Comparison of ENCODE assay signal across 11 cellular contexts in the genomic region with DNA sequence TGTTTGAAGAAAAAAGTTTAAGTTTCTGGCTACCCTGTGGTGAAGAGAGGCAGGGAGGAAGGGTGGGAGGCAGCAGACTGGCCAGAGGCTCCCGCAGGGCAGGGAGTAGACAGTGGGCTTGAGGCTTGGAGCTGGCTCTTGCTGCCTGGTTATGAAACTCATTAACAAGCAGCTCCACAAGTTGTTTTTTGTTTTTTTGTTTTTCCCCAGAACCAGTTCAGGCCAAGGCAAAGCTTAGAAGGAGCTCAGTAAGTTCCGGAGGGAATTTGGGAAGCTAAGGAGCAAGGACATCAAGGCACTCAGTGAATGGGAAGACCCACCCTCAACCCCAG. TPM values are rescaled to one million over a fixed set of nuclear protein-coding genes. Genes with fewer than 3 reads are reported as not detected.
DNase-seq lines count a peak whose midpoint lies in the region; ATAC-seq and TF ChIP-seq lines count a peak whose summit lies in the region.
"Had no signal": no experiment of that assay in that cellular context is flagged by ENCODE, and none has a peak within 500 bp of the region (broad histone marks: within the 10 kb centered on the region; RNA-seq: fewer than 3 reads in every experiment).

No MANE protein-coding gene starts in this region.

- H3K27ac Mint-ChIP-seq in WTC11 (no peak overlapping the region), neural crest cell (ENCODE audit: unreplicated experiment) (peak overlapping the region; percentile 92), type B pancreatic cell (peak overlapping the region; percentile 41)
- H3K27ac Mint-ChIP-seq: stimulated activated naive CD8-positive, alpha-beta T cell treated with anti-CD3 and anti-CD28 coated beads, Interleukin-15, amount 100 ng/mL, for 72 hours had no signal

- H3K9ac ChIP-seq in mesenchymal stem cell (ENCODE audit: low read length) = no peak overlapping the region

- H3K4ac ChIP-seq in mesenchymal stem cell (ENCODE audit: low read depth in 1 of 2, low read length in 2 of 2) = no peak overlapping the region

- H3K4me1 Mint-ChIP-seq in WTC11 (peaks cover 28% of the 10 kb centered on the region), neural crest cell (peaks cover 43% of the 10 kb centered on the region), type B pancreatic cell (ENCODE audit: unreplicated experiment) (peaks cover 24% of the 10 kb centered on the region)

- H3K9me3 ChIP-seq in heart left ventricle (no peaks in the 10 kb centered on the region), mesenchymal stem cell (ENCODE audit: control insufficient read depth, low read length) (no peaks in the 10 kb centered on the region)
- H3K9me3 ChIP-seq: BLaER1 treated with 17β-estradiol and CSF1 and Interleukin-3, amounts not matched to agents 10 nM and 100 nM had no signal

- H3K4me1 ChIP-seq in heart left ventricle (peaks cover 8 to 63% (median 41%) of the 10 kb centered on the region in 12 donors), mesenchymal stem cell (ENCODE audit: control insufficient read depth, insufficient read depth, low read depth, low read length) (peaks cover 31% of the 10 kb centered on the region)

- H3K18ac ChIP-seq in mesenchymal stem cell (ENCODE audit: low read depth in 1 of 2, low read length in 2 of 2) = no peak overlapping the region

- 48 to 66% (median 56%) methylated on average over 2 of the region's 2 CpGs for WGBS in heart left ventricle, 4 donors
- 59% methylated on average over 2 of the region's 2 CpGs for WGBS in mesenchymal stem cell

- POLR2A ChIA-PET in WTC11 (lab: Charles Lee) = interaction anchor here (1.0 kb wide), 1 partner anchor 9 kb away, joined by 3 read pairs; no protein-coding TSS in a partner anchor

- H3K27me3 Mint-ChIP-seq in WTC11 (ENCODE audit: low read depth) = peaks cover 83% of the 10 kb centered on the region
- H3K27me3 Mint-ChIP-seq in neural crest cell (ENCODE audit: low read depth) = peaks cover 69% of the 10 kb centered on the region
- peaks cover 48% of the 10 kb centered on the region for H3K27me3 Mint-ChIP-seq in type B pancreatic cell

- no peak overlapping the region for H3K4me2 ChIP-seq in mesenchymal stem cell (ENCODE audit: low read length, poor library complexity, severe bottlenecking)

- DNase-seq in WTC11 (ENCODE audit: low spot score) (no peak), heart left ventricle (no peak), neural crest cell (ENCODE audit: low read depth, low spot score) (no peak), type B pancreatic cell (ENCODE audit: extremely low spot score, unreplicated experiment) (no peak), mesenchymal stem cell (no peak), NAMALWA (ENCODE audit: low spot score) (no peak), iPS-NIHi11 (ENCODE audit: low spot score) (no peak)
- DNase-seq: activated effector memory CD4-positive, alpha-beta T cell treated with Interleukin-2 at 50 U/mL for 16 hours; stimulated activated naive CD8-positive, alpha-beta T cell treated with anti-CD3 and anti-CD28 coated beads, Interleukin-15, amount 100 ng/mL, for 72 hours had no signal

- H4K8ac ChIP-seq in mesenchymal stem cell (ENCODE audit: low read length) = no peak overlapping the region

- H2BK5ac ChIP-seq in mesenchymal stem cell (ENCODE audit: low read depth, low read length, poor library complexity, severe bottlenecking) = no peak overlapping the region

- intact Hi-C loops in heart left ventricle (cut with DNase I) = loop anchor here in 5 of 10 donors (5.0 to 10.0 kb wide), 5 partner anchors 132 to 242 kb away; no protein-coding TSS in a partner anchor

- CTCF ChIA-PET in WTC11 (lab: Charles Lee) = interaction anchor here (0.9 to 1.3 kb wide), 3 partner anchors 230 to 455 kb away, joined by 3 to 5 read pairs (median 3); no protein-coding TSS in a partner anchor

- ATAC-seq in WTC11 (no peak), heart left ventricle (peak; percentile 1 to 12 (median 8))
- ATAC-seq: naive thymus-derived CD8-positive, alpha-beta T cell; stimulated activated naive CD8-positive, alpha-beta T cell treated with anti-CD3 and anti-CD28 coated beads, Interleukin-15, amount 100 ng/mL, for 72 hours had no signal

- H3K27ac ChIP-seq in heart left ventricle (peak overlapping the region in 10 of 12 donors; percentile 31 to 90 (median 75)), mesenchymal stem cell (ENCODE audit: low read length, poor library complexity, severe bottlenecking) (no peak overlapping the region)
- H3K27ac ChIP-seq: BLaER1 treated with 17β-estradiol and CSF1 and Interleukin-3, amounts not matched to agents 10 nM and 100 nM had no signal

- TF ChIP-seq CTCF in WTC11 (IDR thresholded peaks at IDR 0.05) (no peak), heart left ventricle (IDR thresholded peaks at IDR 0.05) (no peak), neural crest cell (conservative IDR thresholded peaks at IDR 0.05) (no peak), type B pancreatic cell (conservative IDR thresholded peaks at IDR 0.05) (no peak)

- peak overlapping the region; percentile 41; the same call in 1 of the 2 replicates for H3K4me3 Mint-ChIP-seq in WTC11
- H3K4me3 Mint-ChIP-seq in neural crest cell = peak overlapping the region; percentile 90
- H3K4me3 Mint-ChIP-seq in type B pancreatic cell = peak overlapping the region; percentile 76
- H3K4me3 Mint-ChIP-seq: stimulated activated naive CD8-positive, alpha-beta T cell treated with anti-CD3 and anti-CD28 coated beads, Interleukin-15, amount 100 ng/mL, for 72 hours had no signal

- TF ChIP-seq POLR2A in heart left ventricle (IDR thresholded peaks at IDR 0.05) = no peak

- no peaks in the 10 kb centered on the region for H3K79me1 ChIP-seq in mesenchymal stem cell (replicated peaks; ENCODE audit: low read length, poor library complexity, severe bottlenecking)

- H2BK15ac ChIP-seq in mesenchymal stem cell (ENCODE audit: low read depth, poor library complexity, severe bottlenecking) = no peak overlapping the region

- no peak overlapping the region for H2AFZ ChIP-seq in mesenchymal stem cell (ENCODE audit: low read depth, low read length)

- H3K36me3 ChIP-seq in heart left ventricle = peaks cover 0 to 46% (median 36%) of the 10 kb centered on the region in 9 donors
- H3K36me3 ChIP-seq in mesenchymal stem cell (ENCODE audit: control insufficient read depth in 1 of 2, insufficient read depth in 2 of 2, low read depth in 1 of 2, low read length in 2 of 2) = peaks cover 0 to 8% of the 10 kb centered on the region in 2 experiments

- no peak overlapping the region for H3K23ac ChIP-seq in mesenchymal stem cell (ENCODE audit: low read length in 2 of 2)

- H3K9me3 Mint-ChIP-seq in WTC11 (no peaks in the 10 kb centered on the region), neural crest cell (no peaks in the 10 kb centered on the region), type B pancreatic cell (no peaks in the 10 kb centered on the region)
- H3K9me3 Mint-ChIP-seq: naive thymus-derived CD8-positive, alpha-beta T cell; stimulated activated naive CD8-positive, alpha-beta T cell treated with anti-CD3 and anti-CD28 coated beads, Interleukin-15, amount 100 ng/mL, for 72 hours had no signal

- H3K4me3 ChIP-seq in heart left ventricle (peak overlapping the region in 6 of 12 donors; percentile 3 to 95 (median 84)), mesenchymal stem cell (ENCODE audit: insufficient read depth in 1 of 2, low read depth in 1 of 2, low read length in 2 of 2) (no peak overlapping the region)

- H2BK120ac ChIP-seq in mesenchymal stem cell (ENCODE audit: low read depth, low read length) = no peak overlapping the region

- no peak overlapping the region for H3K14ac ChIP-seq in mesenchymal stem cell (ENCODE audit: low read length in 2 of 2)

- no peak overlapping the region for H2AK5ac ChIP-seq in mesenchymal stem cell (ENCODE audit: low read length, severe bottlenecking)

- no peak overlapping the region for H2BK12ac ChIP-seq in mesenchymal stem cell (ENCODE audit: low read length in 2 of 2)

- H4K91ac ChIP-seq in mesenchymal stem cell (ENCODE audit: low read length) = no peak overlapping the region

- peaks cover 0 to 52% (median 4%) of the 10 kb centered on the region in 9 donors for H3K27me3 ChIP-seq in heart left ventricle
- H3K27me3 ChIP-seq in mesenchymal stem cell (ENCODE audit: control insufficient read depth in 1 of 2, insufficient read depth in 1 of 2, low read length in 2 of 2) = peaks cover 57 to 58% of the 10 kb centered on the region in 2 experiments

- H3K36me3 Mint-ChIP-seq in WTC11 = peaks cover 31% of the 10 kb centered on the region
- H3K36me3 Mint-ChIP-seq in neural crest cell (ENCODE audit: low read depth) = peaks cover 12% of the 10 kb centered on the region
- peaks cover 6% of the 10 kb centered on the region for H3K36me3 Mint-ChIP-seq in type B pancreatic cell

RNA-seq across cellular contexts. Expression of gene DLL1, which starts 4.0 kb away (rescaled TPM):
- total RNA-seq in WTC11 (2021) (20.6 to 25.3 TPM (median 20.7 TPM) in 3 replicates), heart left ventricle (10 to 100 TPM in 1 of 9 donors, 1 to 10 TPM in 8; 5.5 to 10.7 (median 8.0) TPM), neural crest cell (53.9 and 59.8 TPM in 2 replicates), type B pancreatic cell (ENCODE audit: low replicate concordance) (4.2 and 11.7 TPM in 2 replicates)
- polyA plus RNA-seq in heart left ventricle = 10 to 100 TPM in 1 of 2 donors, 1 to 10 TPM in 1; 2.6 to 10.0 TPM
- 2.9 TPM for polyA plus RNA-seq in mesenchymal stem cell (2013, experiment 1 of 2)
- 2.3 TPM for polyA plus RNA-seq in mesenchymal stem cell (2013, experiment 2 of 2)

RNA-seq across cellular contexts. Expression of gene FAM120B, which starts 19.7 kb away (rescaled TPM):
- total RNA-seq in WTC11 (2021) (15.2 to 16.8 TPM (median 15.2 TPM) in 3 replicates), heart left ventricle (10 to 100 TPM; 12.1 to 29.4 (median 19.9) TPM), neural crest cell (33.4 and 33.7 TPM in 2 replicates), type B pancreatic cell (ENCODE audit: low replicate concordance) (37.7 and 40.5 TPM in 2 replicates)
- polyA plus RNA-seq in heart left ventricle = 1 to 10 TPM; 6.6 to 7.3 TPM
- 17.6 TPM for polyA plus RNA-seq in mesenchymal stem cell (2013, experiment 1 of 2)
- polyA plus RNA-seq in mesenchymal stem cell (2013, experiment 2 of 2) = 17.4 TPM
